12 cellular contexts compared by ENCODE assay signal in genomic region chr3:195221015-195221853, GRCh38. TPM values are rescaled to one million over a fixed set of nuclear protein-coding genes. Genes with fewer than 3 reads are reported as not detected.
A peak's percentile ranks its signal among the peaks of the same experiment; 100 is the strongest.
DNase-seq lines count a peak whose midpoint lies in the region; ATAC-seq, FAIRE-seq and TF ChIP-seq lines count a peak whose summit lies in the region.
"Had no signal": no experiment of that assay in that cellular context is flagged by ENCODE, and none has a peak within 500 bp of the region (broad histone marks: within the 10 kb centered on the region; RNA-seq: fewer than 3 reads in every experiment).

No MANE protein-coding gene starts in this region.

- CTCF ChIA-PET in A549 (lab: Yijun Ruan, JAX), result no interaction called here
- CTCF ChIA-PET in IMR-90 (lab: Yijun Ruan, JAX), result interaction anchor here (1.1 kb wide), 1 partner anchor 33 kb away, joined by 3 read pairs; no protein-coding TSS in a partner anchor
- CTCF ChIA-PET in activated CD4-positive, alpha-beta T cell treated with anti-CD3 and anti-CD28 coated beads, Interleukin-2, amount 10 ng/mL, durations not matched to agents 7 days and 5 days (lab: Charles Lee), result no interaction called here

- H3K4me2 ChIP-seq in A549 (no peak overlapping the region), IMR-90 (ENCODE audit: low read depth, low read length) (no peak overlapping the region)

- no peak for FAIRE-seq in A549 (lab: Jason Lieb, UNC)
- FAIRE-seq: RCC 7860 had no signal

- H2AK5ac ChIP-seq in IMR-90 (ENCODE audit: low read depth, low read length), result peak overlapping the region; percentile 51; the same call in 1 of the 2 replicates

- H3K27ac ChIP-seq in A549, result no peak overlapping the region
- H3K27ac ChIP-seq in IMR-90 (ENCODE audit: insufficient read depth, low read length), result no peak overlapping the region
- H3K27ac ChIP-seq in colonic mucosa, result no peak overlapping the region

- H2AFZ ChIP-seq in IMR-90 (replicated peaks; ENCODE audit: low read length, poor library complexity), result peak overlapping the region; percentile 53

- intact Hi-C loops in IMR-90 (cut with micrococcal nuclease) (no loop called here), colonic mucosa (cut with DNase I) (no loop called here), mucosa of descending colon (cut with DNase I, micrococcal nuclease) (no loop called here)

- H3K14ac ChIP-seq in IMR-90 (replicated peaks; ENCODE audit: low read depth, low read length), result 0 out of 2 replicates have a peak overlapping the region, but pooled peaks have one; percentile 25

- POLR2A ChIA-PET in A549 (lab: Yijun Ruan, JAX), result no interaction called here
- POLR2A ChIA-PET in IMR-90 (lab: Charles Lee; ENCODE audit: unreplicated experiment), result no interaction called here
- POLR2A ChIA-PET in activated CD4-positive, alpha-beta T cell treated with anti-CD3 and anti-CD28 coated beads, Interleukin-2, amount 10 ng/mL, durations not matched to agents 7 days and 5 days (lab: Charles Lee), result no interaction called here

- peaks cover 4% of the 10 kb centered on the region for H3K36me3 ChIP-seq in IMR-90 (ENCODE audit: control insufficient read depth, insufficient read depth, low read length)
- no peaks in the 10 kb centered on the region for H3K36me3 ChIP-seq in colonic mucosa
- no peaks in the 10 kb centered on the region for H3K36me3 ChIP-seq in mucosa of descending colon (ENCODE audit: low read depth)

- dilution Hi-C loops in IMR-90 (cut with HindIII; ENCODE audit: low sequenced_read_pairs, unreplicated experiment), result no loop called here

- H3K9me3 Mint-ChIP-seq in activated CD4-positive, alpha-beta T cell treated with anti-CD3 and anti-CD28 coated beads, Interleukin-2, amount 10 ng/mL, durations not matched to agents 7 days and 5 days, result peaks cover 3% of the 10 kb centered on the region
- H3K9me3 Mint-ChIP-seq: CD4-positive, CD25-positive, alpha-beta regulatory T cell had no signal

- ATAC-seq in A549, result no peak
- ATAC-seq in IMR-90 (ENCODE audit: low read depth), result peak; percentile 74
- ATAC-seq in mucosa of descending colon, result peak; percentile 40
- no peak for ATAC-seq in GM21737 (IDR thresholded peaks at IDR 0.05; ENCODE audit: unreplicated experiment)
- no peak for ATAC-seq in GM18907 (IDR thresholded peaks at IDR 0.05; ENCODE audit: unreplicated experiment)

- no peaks in the 10 kb centered on the region for H3K27me3 Mint-ChIP-seq in activated CD4-positive, alpha-beta T cell treated with anti-CD3 and anti-CD28 coated beads, Interleukin-2, amount 10 ng/mL, durations not matched to agents 7 days and 5 days

- no peak overlapping the region for H3K4me3 Mint-ChIP-seq in activated CD4-positive, alpha-beta T cell treated with anti-CD3 and anti-CD28 coated beads, Interleukin-2, amount 10 ng/mL, durations not matched to agents 7 days and 5 days
- H3K4me3 Mint-ChIP-seq: CD4-positive, CD25-positive, alpha-beta regulatory T cell had no signal

- H2AK9ac ChIP-seq in IMR-90 (replicated peaks; ENCODE audit: low read depth, low read length, poor library complexity), result no peak overlapping the region

- no peak overlapping the region for H3K4ac ChIP-seq in IMR-90 (ENCODE audit: low read depth, low read length)

- no TSS peak for BruUV-seq in IMR-90 (replicated peaks; lab: Mats Ljungman, UMichigan)

- in situ Hi-C loops in IMR-90 (cut with MboI; ENCODE audit: low sequenced_read_pairs), result no loop called here

- no peak overlapping the region for H2BK15ac ChIP-seq in IMR-90 (ENCODE audit: low read depth, low read length)

- no peak overlapping the region for H3K23ac ChIP-seq in IMR-90 (ENCODE audit: low read depth, low read length)

- TF ChIP-seq POLR2A in A549 (IDR thresholded peaks at IDR 0.05; ENCODE audit: low read length) (no peak), IMR-90 (IDR thresholded peaks at IDR 0.05; ENCODE audit: low read depth, low read length) (no peak)

- H4K8ac ChIP-seq in IMR-90 (ENCODE audit: low read depth in 2 of 2, low read length in 2 of 2), result peak overlapping the region in 1 of 2 experiments; percentile 24; a peak in 1 of 4 replicates

- H3K27me3 ChIP-seq in IMR-90 (ENCODE audit: control insufficient read depth, insufficient read depth, low read length) (no peaks in the 10 kb centered on the region), colonic mucosa (no peaks in the 10 kb centered on the region)

- no peak for TF ChIP-seq EP300 in A549 (IDR thresholded peaks at IDR 0.05)

- H3K79me1 ChIP-seq in IMR-90 (ENCODE audit: low read depth in 1 of 2, low read length in 2 of 2), result peaks cover 4 to 27% of the 10 kb centered on the region in 2 experiments; a peak in 3 of 4 replicates

- no peak overlapping the region for H3K18ac ChIP-seq in IMR-90 (ENCODE audit: low read depth, low read length)

- WGBS in A549 (ENCODE audit: missing lambda C conversion rate), result 85% methylated on average over 8 of the region's 9 CpGs
- WGBS in IMR-90 (ENCODE audit: extremely low coverage in 2 of 2, insufficient read length in 1 of 2), 2 experiments, result no CpG with 5 or more reads among the region's 9 CpGs

- H3K36me3 Mint-ChIP-seq in activated CD4-positive, alpha-beta T cell treated with anti-CD3 and anti-CD28 coated beads, Interleukin-2, amount 10 ng/mL, durations not matched to agents 7 days and 5 days (ENCODE audit: low read depth), result peaks cover 5% of the 10 kb centered on the region

- H3K4me1 ChIP-seq in A549, result no peaks in the 10 kb centered on the region
- peaks cover 10% of the 10 kb centered on the region for H3K4me1 ChIP-seq in IMR-90 (ENCODE audit: control insufficient read depth, insufficient read depth, low read length)
- no peaks in the 10 kb centered on the region for H3K4me1 ChIP-seq in colonic mucosa
- peaks cover 8% of the 10 kb centered on the region for H3K4me1 ChIP-seq in mucosa of descending colon (ENCODE audit: low read depth)

- no peak overlapping the region for H4K91ac ChIP-seq in IMR-90 (ENCODE audit: insufficient read depth, low read depth, low read length)

- H2BK20ac ChIP-seq in IMR-90 (ENCODE audit: low read depth, low read length), result no peak overlapping the region

- H4K20me1 ChIP-seq in IMR-90 (ENCODE audit: insufficient read depth, low read length), result no peaks in the 10 kb centered on the region

- H4K5ac ChIP-seq in IMR-90 (ENCODE audit: low read depth, low read length), result no peak overlapping the region

- H3K9me3 ChIP-seq in A549, result no peaks in the 10 kb centered on the region
- no peaks in the 10 kb centered on the region for H3K9me3 ChIP-seq in IMR-90 (ENCODE audit: control insufficient read depth, insufficient read depth, low read length)
- no peaks in the 10 kb centered on the region for H3K9me3 ChIP-seq in colonic mucosa
- no peaks in the 10 kb centered on the region for H3K9me3 ChIP-seq in mucosa of descending colon

- no peak for TF ChIP-seq RAD21 in A549 (conservative IDR thresholded peaks at IDR 0.05 in 1 of 2, IDR thresholded peaks at IDR 0.05 in 1 of 2)
- no peak for TF ChIP-seq RAD21 in IMR-90 (IDR thresholded peaks at IDR 0.05; ENCODE audit: low read length)

- 0 out of 2 replicates have a peak, but pooled peaks cover 2% of the 10 kb centered on the region for H3K9me1 ChIP-seq in IMR-90 (ENCODE audit: insufficient read depth, low read length)

- no peak for DNase-seq in A549 (ENCODE audit: low read depth in 1 of 2, low spot score in 1 of 2)
- peak; percentile 26 for DNase-seq in IMR-90
- DNase-seq in colonic mucosa, result peak; percentile 6
- no peak for DNase-seq in mucosa of descending colon
- DNase-seq in activated CD4-positive, alpha-beta T cell treated with anti-CD3 and anti-CD28 coated beads, Interleukin-2, amount 10 ng/mL, durations not matched to agents 7 days and 5 days, result no peak
- DNase-seq in iPS-NIHi7 (ENCODE audit: extremely low spot score), result no peak
- DNase-seq: CD4-positive, CD25-positive, alpha-beta regulatory T cell; NCI-H1048; stimulated activated CD4-positive, alpha-beta T cell treated with anti-CD3 and anti-CD28 coated beads, Interleukin-15, amount 100 ng/mL, for 24 hours had no signal

- H3K4me3 ChIP-seq in A549 (no peak overlapping the region), IMR-90 (ENCODE audit: insufficient read depth, low read depth, low read length) (no peak overlapping the region), colonic mucosa (no peak overlapping the region), mucosa of descending colon (no peak overlapping the region)

- no peaks in the 10 kb centered on the region for H3K4me1 Mint-ChIP-seq in activated CD4-positive, alpha-beta T cell treated with anti-CD3 and anti-CD28 coated beads, Interleukin-2, amount 10 ng/mL, durations not matched to agents 7 days and 5 days

- H2BK120ac ChIP-seq in IMR-90 (ENCODE audit: low read depth, low read length), result no peak overlapping the region; the same call in 1 of the 2 replicates

- no peak overlapping the region for H3K56ac ChIP-seq in IMR-90 (ENCODE audit: extremely low read depth, insufficient read depth, low read length)

- H3K9ac ChIP-seq in IMR-90 (ENCODE audit: low read depth, low read length) (no peak overlapping the region), colonic mucosa (ENCODE audit: low read depth in 2 of 2, low read length in 2 of 2) (no peak overlapping the region)

- TF ChIP-seq CTCF in A549 (IDR thresholded peaks at IDR 0.05) (no peak), IMR-90 (conservative IDR thresholded peaks at IDR 0.05; ENCODE audit: low read depth, low read length) (no peak), colonic mucosa (IDR thresholded peaks at IDR 0.05) (no peak), mucosa of descending colon (IDR thresholded peaks at IDR 0.05) (no peak)

- no peak overlapping the region for H2BK5ac ChIP-seq in IMR-90 (ENCODE audit: low read depth, low read length, poor library complexity, severe bottlenecking)

- H3K27ac Mint-ChIP-seq in activated CD4-positive, alpha-beta T cell treated with anti-CD3 and anti-CD28 coated beads, Interleukin-2, amount 10 ng/mL, durations not matched to agents 7 days and 5 days, result no peak overlapping the region

TF ChIP-seq in A549, 52 proteins besides CTCF, POLR2A, EP300 and RAD21 (continues in another document):
- TF ChIP-seq MAFK (IDR thresholded peaks at IDR 0.05; ENCODE audit: partially characterized antibody), result peak; percentile 73

RNA-seq across cellular contexts. Expression of gene XXYLT1, which starts 49.7 kb away (rescaled TPM):
- polyA plus RNA-seq in A549 (2011; rRNA removed) (11.5 and 12.0 TPM in 2 replicates), A549 (2017; fragmentation: RNase III; extraction: RNeasy Plus Mini Kit Qiagen cat#74134 plus additional on column Dnase treatment) (9.7 to 11.9 TPM (median 11.1 TPM) in 3 replicates), IMR-90 (2012; rRNA removed) (18.1 and 18.6 TPM in 2 replicates)
- polyA plus RNA-seq in A549 (2012; cell fraction: cytosol; rRNA removed), result 10.3 and 14.7 TPM in 2 replicates
- 10.0 and 12.1 TPM in 2 replicates for polyA plus RNA-seq in A549 (2012; cell fraction: nucleus; rRNA removed)
- polyA minus RNA-seq in A549 (2011; rRNA and poly(A)+ RNA removed), result 13.0 and 14.9 TPM in 2 replicates
- total RNA-seq in IMR-90 (2012; rRNA removed) (13.1 and 14.7 TPM in 2 replicates), colonic mucosa (10 to 100 TPM in 1 of 2 donors, 1 to 10 TPM in 1; 8.3 to 10.9 TPM), mucosa of descending colon (10 to 100 TPM; 10.0 to 10.7 (median 10.2) TPM)
- 11.0 and 16.4 TPM in 2 replicates for polyA plus RNA-seq in IMR-90 (2012; cell fraction: cytosol; rRNA removed)
- 18.8 and 22.3 TPM in 2 replicates for polyA plus RNA-seq in IMR-90 (2012; cell fraction: nucleus; rRNA removed; ENCODE audit: low replicate concordance)
- total RNA-seq in activated CD4-positive, alpha-beta T cell treated with anti-CD3 and anti-CD28 coated beads, Interleukin-2, amount 10 ng/mL, durations not matched to agents 7 days and 5 days, result 1 to 10 TPM; 7.7 to 7.8 TPM

Comparison
In these comparisons a context has a peak if more than half of its experiments do, and no peak if none do; other contexts are left out.
1. ATAC-seq: peak in IMR-90 (single experiment) and mucosa of descending colon (single experiment); none in A549 (0 of 2), GM21737 (single experiment) and GM18907 (single experiment).
2. DNase-seq: peak in IMR-90 (single experiment) and colonic mucosa (single experiment); none in A549 (0 of 2), mucosa of descending colon (0 of 3), activated CD4-positive, alpha-beta T cell treated with anti-CD3 and anti-CD28 coated beads, Interleukin-2, amount 10 ng/mL, durations not matched to agents 7 days and 5 days (single experiment) and iPS-NIHi7 (single experiment).